In genomic region chr16:73060948-73061495, GRCh38 we compare ENCODE assay signal across 1 cellular context.
A peak's percentile ranks its signal among the peaks of the same experiment; 100 is the strongest.
TF ChIP-seq lines count a peak whose summit lies in the region.

No MANE protein-coding gene starts in this region.

TF ChIP-seq in HepG2, 621 proteins besides CTCF, POLR2A, EP300 and RAD21:
- TF ChIP-seq TEAD3 (CRISPR knock-in tag; optimal IDR thresholded peaks at IDR 0.05; ENCODE audit: borderline replicate concordance) (no peak), ZNF709 (CRISPR knock-in tag; IDR thresholded peaks at IDR 0.05) (no peak), ONECUT2 (CRISPR knock-in tag; IDR thresholded peaks at IDR 0.05) (0 out of 2 replicates have a peak, but pooled peaks have one; percentile 11), NFIB (CRISPR knock-in tag; IDR thresholded peaks at IDR 0.05; ENCODE audit: borderline replicate concordance) (no peak), ZNF484 (CRISPR knock-in tag; IDR thresholded peaks at IDR 0.05; ENCODE audit: borderline replicate concordance, low read depth) (no peak), HNRNPH1 (optimal IDR thresholded peaks at IDR 0.05; ENCODE audit: low read depth, low read length) (no peak), JUN (CRISPR knock-in tag; IDR thresholded peaks at IDR 0.05) (no peak), KMT2B (CRISPR knock-in tag; IDR thresholded peaks at IDR 0.05) (no peak), ZNF230 (CRISPR knock-in tag; IDR thresholded peaks at IDR 0.05) (no peak), HNF4G (IDR thresholded peaks at IDR 0.05; ENCODE audit: borderline replicate concordance, low read depth, low read length) (peak; percentile 9; the same call in 1 of the 2 replicates), HNF4G (CRISPR knock-in tag; IDR thresholded peaks at IDR 0.05; ENCODE audit: borderline replicate concordance, low read depth) (no peak), JDP2 (CRISPR knock-in tag; IDR thresholded peaks at IDR 0.05; ENCODE audit: borderline replicate concordance) (no peak), THAP9 (CRISPR knock-in tag; IDR thresholded peaks at IDR 0.05; ENCODE audit: borderline replicate concordance) (no peak), SIX4 (CRISPR knock-in tag; IDR thresholded peaks at IDR 0.05) (no peak), HHEX (CRISPR knock-in tag; IDR thresholded peaks at IDR 0.05) (no peak), TFAP4 (IDR thresholded peaks at IDR 0.05; ENCODE audit: borderline replicate concordance, low read depth) (peak; percentile 36; the same call in 1 of the 2 replicates), ZNF343 (CRISPR knock-in tag; IDR thresholded peaks at IDR 0.05) (no peak), NBN (conservative IDR thresholded peaks at IDR 0.05) (no peak), SOX13 (IDR thresholded peaks at IDR 0.05) (no peak), SOX13 (CRISPR knock-in tag; conservative IDR thresholded peaks at IDR 0.05 in 1 of 2, IDR thresholded peaks at IDR 0.05 in 1 of 2) (peak in 1 of 2 experiments; percentile 59; a peak in 2 of 4 replicates), ZNF782 (CRISPR knock-in tag; IDR thresholded peaks at IDR 0.05; ENCODE audit: borderline replicate concordance) (no peak)
